Comparison of ENCODE assay signal across 8 cellular contexts in the genomic region with DNA sequence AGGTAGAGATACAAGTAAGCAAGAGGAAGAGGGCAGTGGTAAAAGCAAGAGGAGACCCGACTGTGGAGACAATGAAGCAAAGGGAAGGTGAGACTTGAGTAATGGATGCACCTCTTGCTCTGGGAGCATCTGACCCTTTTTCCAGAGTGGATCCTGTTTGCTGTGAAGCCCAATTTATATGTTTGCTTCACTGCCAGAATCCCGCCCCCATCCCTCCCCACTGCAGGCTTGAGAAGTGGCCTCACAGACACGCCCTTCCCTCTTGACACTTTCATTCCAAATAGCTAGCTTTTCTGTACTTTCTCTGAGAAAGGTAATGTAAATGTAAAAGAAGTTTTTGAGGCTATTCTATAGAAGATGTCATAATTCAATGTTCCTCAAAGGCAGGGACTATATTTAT. TPM values are rescaled to one million over a fixed set of nuclear protein-coding genes. Genes with fewer than 3 reads are reported as not detected.
DNase-seq lines count a peak whose midpoint lies in the region; ATAC-seq, FAIRE-seq and TF ChIP-seq lines count a peak whose summit lies in the region.

No MANE protein-coding gene starts in this region.

- CTCF ChIA-PET in H1 (lab: Charles Lee; ENCODE audit: partially characterized antibody) = interaction anchor here (0.6 to 2.2 kb wide), 3 partner anchors 11 to 50 kb away, joined by 3 to 6 read pairs (median 3); no protein-coding TSS in a partner anchor

- H3K14ac ChIP-seq in H1 (ENCODE audit: insufficient read length) (no peak overlapping the region), trophoblast cell (ENCODE audit: low read length) (no peak overlapping the region)

- H4K8ac ChIP-seq in H1 (ENCODE audit: extremely low read depth, insufficient read depth, low read length) (no peak overlapping the region), trophoblast cell (ENCODE audit: low read depth, low read length) (no peak overlapping the region)

- H2BK5ac ChIP-seq in H1 (ENCODE audit: low read depth, low read length) (no peak overlapping the region), trophoblast cell (ENCODE audit: low read depth, low read length, poor library complexity) (no peak overlapping the region)

- TF ChIP-seq CTCF in H1 (IDR thresholded peaks at IDR 0.05; ENCODE audit: control extremely low read depth in 1 of 3, insufficient read depth in 1 of 3, low read depth in 1 of 3, low read length in 3 of 3) = no peak
- no peak for TF ChIP-seq CTCF in progenitor cell of endocrine pancreas (IDR thresholded peaks at IDR 0.05; ENCODE audit: unreplicated experiment)

- H3K4me1 Mint-ChIP-seq in progenitor cell of endocrine pancreas (ENCODE audit: low read depth) = peaks cover 39% of the 10 kb centered on the region

- H3K36me3 Mint-ChIP-seq in progenitor cell of endocrine pancreas (ENCODE audit: insufficient read depth) = peaks cover 2% of the 10 kb centered on the region

- H4K91ac ChIP-seq in H1 (replicated peaks; ENCODE audit: insufficient read length, low read length) (no peak overlapping the region), trophoblast cell (ENCODE audit: low read depth, low read length) (no peak overlapping the region)

- TF ChIP-seq EP300 in H1 (IDR thresholded peaks at IDR 0.05; ENCODE audit: borderline replicate concordance in 1 of 2, low read depth in 2 of 2, low read length in 2 of 2) = no peak

- H2BK12ac ChIP-seq in H1 (ENCODE audit: low read depth, low read length) = no peak overlapping the region
- H2BK12ac ChIP-seq in trophoblast cell (ENCODE audit: low read length) = no peak overlapping the region

- H3K56ac ChIP-seq in H1 (replicated peaks; ENCODE audit: insufficient read length, low read depth, low read length) = no peak overlapping the region

- peak overlapping the region; percentile 91 for H3K4me3 Mint-ChIP-seq in progenitor cell of endocrine pancreas (ENCODE audit: low read depth)

- peaks cover 2% of the 10 kb centered on the region; the same call in 1 of the 2 replicates for H3K23me2 ChIP-seq in H1 (ENCODE audit: low read depth, low read length)

- no peak overlapping the region for H4K5ac ChIP-seq in H1 (ENCODE audit: insufficient read length, low read depth, low read length)

- H3F3A ChIP-seq in GM23248 (ENCODE audit: insufficient read depth) = no peaks in the 10 kb centered on the region

- in situ Hi-C loops in GM23248 (cut with MboI) = no loop called here

- H3K4me3 ChIP-seq in GM23248 (peak overlapping the region; percentile 91), H1 (ENCODE audit: extremely low read depth in 1 of 4, insufficient read depth in 2 of 4, low read depth in 3 of 4, low read length in 4 of 4) (peak overlapping the region; percentile 66 to 95 (median 93); a peak in 4 of 8 replicates), trophoblast cell (ENCODE audit: low read depth, low read length) (no peak overlapping the region)

- no peaks in the 10 kb centered on the region for H3K27me3 Mint-ChIP-seq in progenitor cell of endocrine pancreas

- TF ChIP-seq RAD21 in H1 (IDR thresholded peaks at IDR 0.05 in 1 of 2, conservative IDR thresholded peaks at IDR 0.05 in 1 of 2; ENCODE audit: low read depth in 2 of 2, low read length in 2 of 2) = no peak

- 0 out of 2 replicates have a peak overlapping the region, but pooled peaks have one; percentile 81 for H3K9ac ChIP-seq in GM23248
- H3K9ac ChIP-seq in H1 (replicated peaks in 1 of 4; ENCODE audit: extremely low read depth in 1 of 4, low read depth in 3 of 4, low read length in 3 of 4) = no peak overlapping the region
- no peak overlapping the region for H3K9ac ChIP-seq in trophoblast cell (ENCODE audit: low read length)

- H3K4ac ChIP-seq in H1 (replicated peaks; ENCODE audit: insufficient read length, low read depth, low read length) (no peak overlapping the region), trophoblast cell (ENCODE audit: low read depth, low read length) (no peak overlapping the region)

- H3K4me2 ChIP-seq in GM23248 (ENCODE audit: unreplicated experiment) (peak overlapping the region; percentile 76), H1 (ENCODE audit: insufficient read depth in 1 of 2, low read depth in 2 of 2, low read length in 2 of 2) (peak overlapping the region; percentile 61 to 89; a peak in 3 of 4 replicates), trophoblast cell (ENCODE audit: low read length) (no peak overlapping the region)

- no peak for ATAC-seq in HG03097 (IDR thresholded peaks at IDR 0.05; ENCODE audit: low FRiP score, unreplicated experiment)

- H3K4me1 ChIP-seq in GM23248 (ENCODE audit: insufficient read depth) = peaks cover 5% of the 10 kb centered on the region; the same call in 1 of the 2 replicates
- peaks cover 0 to 7% (median 2%) of the 10 kb centered on the region in 4 experiments; a peak in 2 of 7 replicates for H3K4me1 ChIP-seq in H1 (replicated peaks in 1 of 4; ENCODE audit: control insufficient read depth in 3 of 4, insufficient read depth in 4 of 4, low read length in 3 of 4)
- peaks cover 1 to 4% of the 10 kb centered on the region in 2 experiments for H3K4me1 ChIP-seq in trophoblast cell (ENCODE audit: control insufficient read depth in 1 of 2, insufficient read depth in 2 of 2, low read length in 2 of 2)

- H3K79me2 ChIP-seq in GM23248 (ENCODE audit: insufficient read depth) = peaks cover 26% of the 10 kb centered on the region
- peaks cover 4 to 26% of the 10 kb centered on the region in 2 experiments; a peak in 3 of 4 replicates for H3K79me2 ChIP-seq in H1 (ENCODE audit: control insufficient read depth in 1 of 2, insufficient read depth in 2 of 2, low read length in 2 of 2)
- no peaks in the 10 kb centered on the region for H3K79me2 ChIP-seq in trophoblast cell (ENCODE audit: control insufficient read depth, insufficient read depth, low read length, poor library complexity)

- H3K18ac ChIP-seq in H1 (ENCODE audit: extremely low read depth, low read length) (no peak overlapping the region), trophoblast cell (ENCODE audit: low read length) (no peak overlapping the region)

- H2AFZ ChIP-seq in GM23248 (peak overlapping the region; percentile 85), H1 (ENCODE audit: low read length) (peak overlapping the region; percentile 25; the same call in 1 of the 2 replicates), trophoblast cell (ENCODE audit: insufficient read depth, low read length, poor library complexity) (no peak overlapping the region)

- H2BK120ac ChIP-seq in H1 (replicated peaks; ENCODE audit: low read depth, low read length) (peak overlapping the region; percentile 61), trophoblast cell (ENCODE audit: insufficient read depth, low read length, poor library complexity) (no peak overlapping the region)

- FAIRE-seq in H1 (lab: Jason Lieb, UNC) = no peak

- no peaks in the 10 kb centered on the region for H3K9me3 Mint-ChIP-seq in progenitor cell of endocrine pancreas (ENCODE audit: low read depth)

- H4K20me1 ChIP-seq in GM23248 (ENCODE audit: insufficient read depth) (no peaks in the 10 kb centered on the region), H1 (replicated peaks in 1 of 2; ENCODE audit: control insufficient read depth in 1 of 2, insufficient read depth in 2 of 2, low read length in 2 of 2) (peaks cover 0 to 2% of the 10 kb centered on the region in 2 experiments)

- no peak overlapping the region for H3K27ac ChIP-seq in GM23248
- H3K27ac ChIP-seq in H1 (ENCODE audit: low read depth, low read length) = no peak overlapping the region
- H3K27ac ChIP-seq in trophoblast cell (ENCODE audit: low read depth, low read length) = no peak overlapping the region

- no peak overlapping the region for H2BK20ac ChIP-seq in H1 (ENCODE audit: low read length)

- H3K9me2 ChIP-seq in GM23248 (ENCODE audit: insufficient read depth) = no peaks in the 10 kb centered on the region

- H3K23ac ChIP-seq in H1 (ENCODE audit: insufficient read length) (no peak overlapping the region), trophoblast cell (ENCODE audit: low read length) (no peak overlapping the region)

- no peak overlapping the region for H2AK5ac ChIP-seq in H1 (ENCODE audit: low read depth, low read length)
- H2AK5ac ChIP-seq in trophoblast cell (ENCODE audit: low read length) = no peak overlapping the region

- no peak overlapping the region for H2BK15ac ChIP-seq in H1 (ENCODE audit: low read length)

- H3K36me3 ChIP-seq in GM23248 (ENCODE audit: low read depth) = no peaks in the 10 kb centered on the region
- H3K36me3 ChIP-seq in H1 (ENCODE audit: control insufficient read depth in 2 of 4, insufficient read depth in 4 of 4, low read length in 3 of 4) = peaks cover 4 to 11% (median 9%) of the 10 kb centered on the region in 4 experiments; a peak in 4 of 8 replicates
- peaks cover 0 to 2% of the 10 kb centered on the region in 2 experiments for H3K36me3 ChIP-seq in trophoblast cell (ENCODE audit: control insufficient read depth in 1 of 2, insufficient read depth in 2 of 2, low read length in 2 of 2)

- WGBS in GM23248 (ENCODE audit: low coverage in 1 of 2, low lambda C conversion rate in 2 of 2, missing lambda C conversion rate in 2 of 2), 2 experiments = 18 to 21% methylated on average over 3 of the region's 3 CpGs
- WGBS in H1 (ENCODE audit: extremely low coverage in 1 of 2, insufficient coverage in 1 of 2, insufficient read length in 1 of 2, insufficient replicate concordance in 2 of 2, low coverage in 1 of 2, low lambda C conversion rate in 2 of 2, missing lambda C conversion rate in 1 of 2), 2 experiments = 74% methylated on average over 3 of the region's 3 CpGs; no CpG with 5 or more reads in 1 of the 2 experiments
- WGBS in trophoblast cell (ENCODE audit: extremely low coverage, insufficient coverage, insufficient read length) = no CpG with 5 or more reads among the region's 3 CpGs

- H3K27ac Mint-ChIP-seq in progenitor cell of endocrine pancreas = peak overlapping the region; percentile 95

- H3K79me1 ChIP-seq in H1 (ENCODE audit: low read depth, low read length) (peaks cover 3% of the 10 kb centered on the region; the same call in 1 of the 2 replicates), trophoblast cell (ENCODE audit: low read length) (peaks cover 1% of the 10 kb centered on the region)

- H4K12ac ChIP-seq in trophoblast cell (ENCODE audit: low read depth, low read length) = no peak overlapping the region

- DNase-seq in GM23248 = peak; percentile 16
- DNase-seq in NCI-H748 treated with DMSO at 0.1 percent for 48 hours (lab: John Stamatoyannopoulos, UW) = peak; percentile 22
- DNase-seq in H1 (ENCODE audit: low read depth in 1 of 2, low spot score in 2 of 2) = no peak
- DNase-seq in progenitor cell of endocrine pancreas (ENCODE audit: low spot score, unreplicated experiment) = no peak
- DNase-seq in trophoblast cell = no peak
- no peak for DNase-seq in inferior parietal cortex (ENCODE audit: extremely low spot score)
- no peak for DNase-seq in NCI-H128 (lab: John Stamatoyannopoulos, UW; ENCODE audit: unreplicated experiment)

- H3K9me3 ChIP-seq in GM23248 (ENCODE audit: low read depth) = no peaks in the 10 kb centered on the region
- H3K9me3 ChIP-seq in H1 (ENCODE audit: insufficient read depth in 2 of 2, low read depth in 1 of 2, low read length in 1 of 2) = no peaks in the 10 kb centered on the region
- H3K9me3 ChIP-seq in trophoblast cell (ENCODE audit: insufficient read depth, low read depth, low read length) = no peaks in the 10 kb centered on the region

- POLR2A ChIA-PET in H1 (lab: Charles Lee; ENCODE audit: partially characterized antibody) = interaction anchor here (0.6 to 3.8 kb wide), 10 partner anchors 10 to 305 kb away, joined by 3 to 56 read pairs (median 4); partner anchors contain the start of genes ASB8 and SENP1

- H3K27me3 ChIP-seq in GM23248 (replicated peaks; ENCODE audit: insufficient read depth) (no peaks in the 10 kb centered on the region), H1 (replicated peaks in 1 of 4; ENCODE audit: control insufficient read depth in 3 of 4, extremely low read depth in 1 of 4, insufficient read depth in 3 of 4, low read length in 3 of 4) (no peaks in the 10 kb centered on the region), trophoblast cell (ENCODE audit: insufficient read depth, low read length) (no peaks in the 10 kb centered on the region)

- no peak for TF ChIP-seq POLR2A in H1 (IDR thresholded peaks at IDR 0.05; ENCODE audit: control extremely low read depth in 1 of 2, low read depth in 2 of 2, low read length in 2 of 2)

RNA-seq across cellular contexts. Expression of gene PFKM, which starts 0.7 kb away (rescaled TPM):
- total RNA-seq in GM23248 (2014; rRNA removed; shearing (Covaris generic)) = 35.8 and 41.1 TPM in 2 replicates
- polyA plus RNA-seq in GM23248 (2016; fragmentation: Nextera tagmentation; extraction: Ambion mirVana) = 27.6 and 28.8 TPM in 2 replicates
- total RNA-seq in H1 (2021; fragmentation: NEBNext Ultra II Directional; extraction: Animal tissue kit (Norgen Biotek cat#: 25700)) = 106 and 109 TPM in 2 replicates
- polyA plus RNA-seq in H1 (2011; rRNA removed) = 62.6 and 73.7 TPM in 2 replicates
- 88.9 TPM for polyA plus RNA-seq in H1 (2011; cell fraction: cytosol; rRNA removed)
- polyA plus RNA-seq in H1 (2011; cell fraction: nucleus; rRNA removed) = 120 TPM
- polyA plus RNA-seq in H1 (2012, experiment 1 of 2) = 119 to 125 TPM (median 122 TPM) in 4 replicates
- 25.5 TPM for polyA plus RNA-seq in H1 (2012, experiment 2 of 2)
- polyA plus RNA-seq in H1 (2013, experiment 1 of 2) = 35.6 TPM
- polyA plus RNA-seq in H1 (2013, experiment 2 of 2) = 32.4 TPM
- 127 and 159 TPM in 2 replicates for polyA minus RNA-seq in H1 (2011; rRNA and poly(A)+ RNA removed)
- polyA minus RNA-seq in H1 (2011; cell fraction: cytosol; rRNA and poly(A)+ RNA removed) = 44.6 TPM
- 92.9 TPM for polyA minus RNA-seq in H1 (2011; cell fraction: nucleus; rRNA and poly(A)+ RNA removed)
- total RNA-seq in progenitor cell of endocrine pancreas = 132 and 141 TPM in 2 replicates
- 21.8 and 22.0 TPM in 2 replicates for polyA plus RNA-seq in trophoblast cell (2013)

RNA-seq across cellular contexts. Expression of gene SENP1, which starts 12.6 kb away (rescaled TPM):
- total RNA-seq in GM23248 (2014; rRNA removed; shearing (Covaris generic)) = 15.3 and 28.6 TPM in 2 replicates
- polyA plus RNA-seq in GM23248 (2016; fragmentation: Nextera tagmentation; extraction: Ambion mirVana) (6.1 and 6.7 TPM in 2 replicates), H1 (2011; rRNA removed) (9.5 and 14.2 TPM in 2 replicates)
- 29.8 and 31.5 TPM in 2 replicates for total RNA-seq in H1 (2021; fragmentation: NEBNext Ultra II Directional; extraction: Animal tissue kit (Norgen Biotek cat#: 25700))
- polyA plus RNA-seq in H1 (2011; cell fraction: cytosol; rRNA removed) = 12.6 TPM
- polyA plus RNA-seq in H1 (2011; cell fraction: nucleus; rRNA removed) = 9.8 TPM
- 9.6 to 15.5 TPM (median 12.5 TPM) in 4 replicates for polyA plus RNA-seq in H1 (2012, experiment 1 of 2)
- polyA plus RNA-seq in H1 (2012, experiment 2 of 2) = 1.3 TPM
- polyA plus RNA-seq in H1 (2013, experiment 1 of 2) = 16.9 TPM
- polyA plus RNA-seq in H1 (2013, experiment 2 of 2) = 16.0 TPM
- polyA minus RNA-seq in H1 (2011; rRNA and poly(A)+ RNA removed) = 40.5 and 56.9 TPM in 2 replicates
- polyA minus RNA-seq in H1 (2011; cell fraction: cytosol; rRNA and poly(A)+ RNA removed) = 20.7 TPM
- 39.5 TPM for polyA minus RNA-seq in H1 (2011; cell fraction: nucleus; rRNA and poly(A)+ RNA removed)
- total RNA-seq in progenitor cell of endocrine pancreas = 34.9 and 38.4 TPM in 2 replicates
- 10.6 and 11.8 TPM in 2 replicates for polyA plus RNA-seq in trophoblast cell (2013)

RNA-seq across cellular contexts. Expression of gene ASB8, which starts 38.8 kb away (rescaled TPM):
- 27.3 and 41.5 TPM in 2 replicates for total RNA-seq in GM23248 (2014; rRNA removed; shearing (Covaris generic))
- 23.3 and 31.2 TPM in 2 replicates for polyA plus RNA-seq in GM23248 (2016; fragmentation: Nextera tagmentation; extraction: Ambion mirVana)
- 8.1 and 8.3 TPM in 2 replicates for total RNA-seq in H1 (2021; fragmentation: NEBNext Ultra II Directional; extraction: Animal tissue kit (Norgen Biotek cat#: 25700))
- polyA plus RNA-seq in H1 (2011; rRNA removed) = 3.8 and 4.2 TPM in 2 replicates
- polyA plus RNA-seq in H1 (2011; cell fraction: cytosol; rRNA removed) = 7.7 TPM
- polyA plus RNA-seq in H1 (2011; cell fraction: nucleus; rRNA removed) = 5.0 TPM
- polyA plus RNA-seq in H1 (2012, experiment 1 of 2) = 7.5 to 10.4 TPM (median 8.3 TPM) in 4 replicates
- 5.9 TPM for polyA plus RNA-seq in H1 (2012, experiment 2 of 2)
- polyA plus RNA-seq in H1 (2013, experiment 1 of 2) = 4.8 TPM
- 4.6 TPM for polyA plus RNA-seq in H1 (2013, experiment 2 of 2)
- 12.5 and 15.9 TPM in 2 replicates for polyA minus RNA-seq in H1 (2011; rRNA and poly(A)+ RNA removed)
- polyA minus RNA-seq in H1 (2011; cell fraction: cytosol; rRNA and poly(A)+ RNA removed) = 3.4 TPM
- polyA minus RNA-seq in H1 (2011; cell fraction: nucleus; rRNA and poly(A)+ RNA removed) = 7.7 TPM
- 22.2 and 27.0 TPM in 2 replicates for total RNA-seq in progenitor cell of endocrine pancreas
- polyA plus RNA-seq in trophoblast cell (2013) = 9.0 and 9.3 TPM in 2 replicates

Comparison
In these comparisons a context has a peak if more than half of its experiments do, and no peak if none do; other contexts are left out.
1. DNase-seq: peak in GM23248 (single experiment) and NCI-H748 treated with DMSO at 0.1 percent for 48 hours (single experiment); none in H1 (0 of 2), progenitor cell of endocrine pancreas (single experiment), trophoblast cell (0 of 2), inferior parietal cortex (single experiment) and NCI-H128 (single experiment).